Comparison of ENCODE assay signal across 1 cellular context in the genomic region with DNA sequence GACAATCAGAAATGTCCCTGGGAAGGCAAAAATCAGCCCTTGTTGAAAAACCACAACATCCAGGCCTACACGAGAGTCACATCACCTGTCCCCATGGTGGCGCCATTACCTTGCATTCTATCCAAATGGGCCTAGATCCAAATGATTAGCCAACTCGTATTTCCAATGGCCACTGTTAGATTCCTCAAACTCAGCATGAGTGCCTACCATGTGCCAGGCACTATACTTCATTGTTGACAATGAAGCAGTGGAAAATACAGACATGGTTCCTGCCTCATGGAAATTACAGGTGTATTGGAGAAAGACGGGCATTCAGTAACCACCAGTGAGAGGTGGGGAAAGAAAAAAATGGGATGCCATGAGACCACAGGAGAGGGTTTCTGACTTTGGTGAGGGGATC.
TF ChIP-seq lines count a peak whose summit lies in the region.

No MANE protein-coding gene starts in this region.

TF ChIP-seq in K562, 482 proteins besides CTCF, POLR2A, EP300 and RAD21 (continued from another document and continues in another):
- TF ChIP-seq, protein P1, sequence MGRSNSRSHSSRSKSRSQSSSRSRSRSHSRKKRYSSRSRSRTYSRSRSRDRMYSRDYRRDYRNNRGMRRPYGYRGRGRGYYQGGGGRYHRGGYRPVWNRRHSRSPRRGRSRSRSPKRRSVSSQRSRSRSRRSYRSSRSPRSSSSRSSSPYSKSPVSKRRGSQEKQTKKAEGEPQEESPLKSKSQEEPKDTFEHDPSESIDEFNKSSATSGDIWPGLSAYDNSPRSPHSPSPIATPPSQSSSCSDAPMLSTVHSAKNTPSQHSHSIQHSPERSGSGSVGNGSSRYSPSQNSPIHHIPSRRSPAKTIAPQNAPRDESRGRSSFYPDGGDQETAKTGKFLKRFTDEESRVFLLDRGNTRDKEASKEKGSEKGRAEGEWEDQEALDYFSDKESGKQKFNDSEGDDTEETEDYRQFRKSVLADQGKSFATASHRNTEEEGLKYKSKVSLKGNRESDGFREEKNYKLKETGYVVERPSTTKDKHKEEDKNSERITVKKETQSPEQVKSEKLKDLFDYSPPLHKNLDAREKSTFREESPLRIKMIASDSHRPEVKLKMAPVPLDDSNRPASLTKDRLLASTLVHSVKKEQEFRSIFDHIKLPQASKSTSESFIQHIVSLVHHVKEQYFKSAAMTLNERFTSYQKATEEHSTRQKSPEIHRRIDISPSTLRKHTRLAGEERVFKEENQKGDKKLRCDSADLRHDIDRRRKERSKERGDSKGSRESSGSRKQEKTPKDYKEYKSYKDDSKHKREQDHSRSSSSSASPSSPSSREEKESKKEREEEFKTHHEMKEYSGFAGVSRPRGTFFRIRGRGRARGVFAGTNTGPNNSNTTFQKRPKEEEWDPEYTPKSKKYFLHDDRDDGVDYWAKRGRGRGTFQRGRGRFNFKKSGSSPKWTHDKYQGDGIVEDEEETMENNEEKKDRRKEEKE (IDR thresholded peaks at IDR 0.05; ENCODE audit: borderline replicate concordance in 1 of 2, control insufficient read depth in 1 of 2, low read depth in 2 of 2, low read length in 1 of 2), result no peak
- TF ChIP-seq POU5F1 (IDR thresholded peaks at IDR 0.05; ENCODE audit: borderline replicate concordance, low read depth, low read length, partially characterized antibody) (no peak), FOXM1 (IDR thresholded peaks at IDR 0.05; ENCODE audit: low read depth) (no peak), FOXM1 (CRISPR knock-in tag; IDR thresholded peaks at IDR 0.05; ENCODE audit: low read depth) (no peak), SMAD4 (CRISPR knock-in tag; conservative IDR thresholded peaks at IDR 0.05) (no peak; the same call in 1 of the 2 replicates), XRCC3 (IDR thresholded peaks at IDR 0.05) (no peak), ZNF764 (CRISPR knock-in tag; IDR thresholded peaks at IDR 0.05; ENCODE audit: low read depth) (no peak), SIX5 (IDR thresholded peaks at IDR 0.05; ENCODE audit: borderline replicate concordance in 1 of 2, insufficient read depth in 1 of 2, low read depth in 1 of 2, low read length in 2 of 2) (no peak), FOXK2 (conservative IDR thresholded peaks at IDR 0.05 in 1 of 2, IDR thresholded peaks at IDR 0.05 in 1 of 2; ENCODE audit: low read depth in 2 of 2) (0 out of 4 replicates have a peak, but pooled peaks of 1 of the 2 experiments have one; percentile 66), MAFK (IDR thresholded peaks at IDR 0.05; ENCODE audit: low read length) (no peak), RAD51 (IDR thresholded peaks at IDR 0.05; ENCODE audit: borderline replicate concordance, low read depth) (no peak; the same call in 1 of the 2 replicates), CREB1 (IDR thresholded peaks at IDR 0.05) (no peak), CREB1 (CRISPR knock-in tag; IDR thresholded peaks at IDR 0.05) (no peak; the same call in 1 of the 2 replicates), DDX20 (tag; IDR thresholded peaks at IDR 0.05; ENCODE audit: low read depth) (no peak), TRIM24 (IDR thresholded peaks at IDR 0.05) (peak in 1 of 2 experiments; percentile 29; a peak in 1 of 4 replicates), DMBX1 (CRISPR knock-in tag; IDR thresholded peaks at IDR 0.05; ENCODE audit: borderline replicate concordance) (no peak; the same call in none of the 2 replicates), TEAD4 (IDR thresholded peaks at IDR 0.05; ENCODE audit: low read length) (0 out of 2 replicates have a peak, but pooled peaks have one; percentile 10), TEAD4 (CRISPR knock-in tag; IDR thresholded peaks at IDR 0.05; ENCODE audit: borderline replicate concordance) (no peak), CBFB (CRISPR knock-in tag; IDR thresholded peaks at IDR 0.05) (no peak), LEF1 (IDR thresholded peaks at IDR 0.05) (no peak), BRF1 (IDR thresholded peaks at IDR 0.05; ENCODE audit: borderline replicate concordance, extremely low read depth, insufficient read length) (no peak), ARID1B (IDR thresholded peaks at IDR 0.05) (0 out of 2 replicates have a peak, but pooled peaks have one; percentile 24), ZNF324 (CRISPR knock-in tag; IDR thresholded peaks at IDR 0.05) (no peak), HDAC8 (tag; IDR thresholded peaks at IDR 0.05) (no peak), EZH2 (IDR thresholded peaks at IDR 0.05; ENCODE audit: borderline replicate concordance, low read depth, low read length) (no peak), GATAD2A (IDR thresholded peaks at IDR 0.05) (no peak; the same call in 1 of the 2 replicates), NFIC (IDR thresholded peaks at IDR 0.05) (peak; percentile 85), COPS2 (conservative IDR thresholded peaks at IDR 0.05) (no peak), ZEB2 (IDR thresholded peaks at IDR 0.05) (peak; percentile 94), TFAM (CRISPR knock-in tag; conservative IDR thresholded peaks at IDR 0.05) (no peak), FOXP1 (CRISPR knock-in tag; IDR thresholded peaks at IDR 0.05) (no peak), HDAC3 (IDR thresholded peaks at IDR 0.05; ENCODE audit: borderline replicate concordance, partially characterized antibody) (no peak), RBFOX2 (IDR thresholded peaks at IDR 0.05; ENCODE audit: low read depth, low read length) (no peak), NCOA4 (IDR thresholded peaks at IDR 0.05; ENCODE audit: partially characterized antibody) (no peak), CHCHD3 (CRISPR knock-in tag; IDR thresholded peaks at IDR 0.05) (no peak), ZBTB1 (CRISPR knock-in tag; IDR thresholded peaks at IDR 0.05; ENCODE audit: borderline replicate concordance, low read depth) (no peak), ZNF140 (CRISPR knock-in tag; IDR thresholded peaks at IDR 0.05) (no peak), JUND (IDR thresholded peaks at IDR 0.05; ENCODE audit: borderline replicate concordance, low read depth, low read length) (no peak), JUND (tag; IDR thresholded peaks at IDR 0.05; ENCODE audit: borderline replicate concordance, low read depth, low read length) (peak; percentile 68; the same call in 2 of the 3 replicates), CEBPG (CRISPR knock-in tag; IDR thresholded peaks at IDR 0.05) (no peak), CEBPG (tag; conservative IDR thresholded peaks at IDR 0.05 in 1 of 2, IDR thresholded peaks at IDR 0.05 in 1 of 2) (peak in 1 of 2 experiments; percentile 45; a peak in 1 of 4 replicates), BMI1 (IDR thresholded peaks at IDR 0.05; ENCODE audit: low read length) (no peak), RNF2 (IDR thresholded peaks at IDR 0.05) (no peak), ETV5 (CRISPR knock-in tag; IDR thresholded peaks at IDR 0.05; ENCODE audit: low read depth) (no peak), TAF15 (IDR thresholded peaks at IDR 0.05; ENCODE audit: low read depth, low read length) (no peak), POLR2AphosphoS2 (IDR thresholded peaks at IDR 0.05; ENCODE audit: low read length) (no peak), ZNF239 (CRISPR knock-in tag; IDR thresholded peaks at IDR 0.05) (no peak), SMARCA4 (IDR thresholded peaks at IDR 0.05) (peak; percentile 56; the same call in 1 of the 2 replicates), JUN (IDR thresholded peaks at IDR 0.05; ENCODE audit: borderline replicate concordance, low read depth, low read length) (no peak), JUN (CRISPR knock-in tag; IDR thresholded peaks at IDR 0.05; ENCODE audit: borderline replicate concordance) (no peak), ZBTB8A (IDR thresholded peaks at IDR 0.05; ENCODE audit: partially characterized antibody) (no peak), MEIS2 (IDR thresholded peaks at IDR 0.05; ENCODE audit: partially characterized antibody) (no peak), SMAD2 (IDR thresholded peaks at IDR 0.05; ENCODE audit: low read depth, low read length) (no peak), CSDE1 (IDR thresholded peaks at IDR 0.05) (no peak), EGR1 (conservative IDR thresholded peaks at IDR 0.05) (no peak), ETV1 (tag; conservative IDR thresholded peaks at IDR 0.05; ENCODE audit: low read depth) (0 out of 2 replicates have a peak, but pooled peaks have one; percentile 24), BRD4 (IDR thresholded peaks at IDR 0.05) (no peak), ZNF668 (CRISPR knock-in tag; IDR thresholded peaks at IDR 0.05) (no peak), SRSF1 (IDR thresholded peaks at IDR 0.05; ENCODE audit: low read depth, low read length) (no peak)
- TF ChIP-seq, protein P2, sequence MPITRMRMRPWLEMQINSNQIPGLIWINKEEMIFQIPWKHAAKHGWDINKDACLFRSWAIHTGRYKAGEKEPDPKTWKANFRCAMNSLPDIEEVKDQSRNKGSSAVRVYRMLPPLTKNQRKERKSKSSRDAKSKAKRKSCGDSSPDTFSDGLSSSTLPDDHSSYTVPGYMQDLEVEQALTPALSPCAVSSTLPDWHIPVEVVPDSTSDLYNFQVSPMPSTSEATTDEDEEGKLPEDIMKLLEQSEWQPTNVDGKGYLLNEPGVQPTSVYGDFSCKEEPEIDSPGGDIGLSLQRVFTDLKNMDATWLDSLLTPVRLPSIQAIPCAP (CRISPR knock-in tag; IDR thresholded peaks at IDR 0.05; ENCODE audit: borderline replicate concordance), result no peak
- TF ChIP-seq, protein P3, sequence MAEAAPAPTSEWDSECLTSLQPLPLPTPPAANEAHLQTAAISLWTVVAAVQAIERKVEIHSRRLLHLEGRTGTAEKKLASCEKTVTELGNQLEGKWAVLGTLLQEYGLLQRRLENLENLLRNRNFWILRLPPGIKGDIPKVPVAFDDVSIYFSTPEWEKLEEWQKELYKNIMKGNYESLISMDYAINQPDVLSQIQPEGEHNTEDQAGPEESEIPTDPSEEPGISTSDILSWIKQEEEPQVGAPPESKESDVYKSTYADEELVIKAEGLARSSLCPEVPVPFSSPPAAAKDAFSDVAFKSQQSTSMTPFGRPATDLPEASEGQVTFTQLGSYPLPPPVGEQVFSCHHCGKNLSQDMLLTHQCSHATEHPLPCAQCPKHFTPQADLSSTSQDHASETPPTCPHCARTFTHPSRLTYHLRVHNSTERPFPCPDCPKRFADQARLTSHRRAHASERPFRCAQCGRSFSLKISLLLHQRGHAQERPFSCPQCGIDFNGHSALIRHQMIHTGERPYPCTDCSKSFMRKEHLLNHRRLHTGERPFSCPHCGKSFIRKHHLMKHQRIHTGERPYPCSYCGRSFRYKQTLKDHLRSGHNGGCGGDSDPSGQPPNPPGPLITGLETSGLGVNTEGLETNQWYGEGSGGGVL (CRISPR knock-in tag; IDR thresholded peaks at IDR 0.05), result no peak
- TF ChIP-seq, protein P4, sequence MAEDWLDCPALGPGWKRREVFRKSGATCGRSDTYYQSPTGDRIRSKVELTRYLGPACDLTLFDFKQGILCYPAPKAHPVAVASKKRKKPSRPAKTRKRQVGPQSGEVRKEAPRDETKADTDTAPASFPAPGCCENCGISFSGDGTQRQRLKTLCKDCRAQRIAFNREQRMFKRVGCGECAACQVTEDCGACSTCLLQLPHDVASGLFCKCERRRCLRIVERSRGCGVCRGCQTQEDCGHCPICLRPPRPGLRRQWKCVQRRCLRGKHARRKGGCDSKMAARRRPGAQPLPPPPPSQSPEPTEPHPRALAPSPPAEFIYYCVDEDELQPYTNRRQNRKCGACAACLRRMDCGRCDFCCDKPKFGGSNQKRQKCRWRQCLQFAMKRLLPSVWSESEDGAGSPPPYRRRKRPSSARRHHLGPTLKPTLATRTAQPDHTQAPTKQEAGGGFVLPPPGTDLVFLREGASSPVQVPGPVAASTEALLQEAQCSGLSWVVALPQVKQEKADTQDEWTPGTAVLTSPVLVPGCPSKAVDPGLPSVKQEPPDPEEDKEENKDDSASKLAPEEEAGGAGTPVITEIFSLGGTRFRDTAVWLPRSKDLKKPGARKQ (CRISPR knock-in tag; IDR thresholded peaks at IDR 0.05), result no peak
- TF ChIP-seq, protein P5, sequence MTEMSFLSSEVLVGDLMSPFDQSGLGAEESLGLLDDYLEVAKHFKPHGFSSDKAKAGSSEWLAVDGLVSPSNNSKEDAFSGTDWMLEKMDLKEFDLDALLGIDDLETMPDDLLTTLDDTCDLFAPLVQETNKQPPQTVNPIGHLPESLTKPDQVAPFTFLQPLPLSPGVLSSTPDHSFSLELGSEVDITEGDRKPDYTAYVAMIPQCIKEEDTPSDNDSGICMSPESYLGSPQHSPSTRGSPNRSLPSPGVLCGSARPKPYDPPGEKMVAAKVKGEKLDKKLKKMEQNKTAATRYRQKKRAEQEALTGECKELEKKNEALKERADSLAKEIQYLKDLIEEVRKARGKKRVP (CRISPR knock-in tag; IDR thresholded peaks at IDR 0.05), result no peak
- TF ChIP-seq, protein P6, sequence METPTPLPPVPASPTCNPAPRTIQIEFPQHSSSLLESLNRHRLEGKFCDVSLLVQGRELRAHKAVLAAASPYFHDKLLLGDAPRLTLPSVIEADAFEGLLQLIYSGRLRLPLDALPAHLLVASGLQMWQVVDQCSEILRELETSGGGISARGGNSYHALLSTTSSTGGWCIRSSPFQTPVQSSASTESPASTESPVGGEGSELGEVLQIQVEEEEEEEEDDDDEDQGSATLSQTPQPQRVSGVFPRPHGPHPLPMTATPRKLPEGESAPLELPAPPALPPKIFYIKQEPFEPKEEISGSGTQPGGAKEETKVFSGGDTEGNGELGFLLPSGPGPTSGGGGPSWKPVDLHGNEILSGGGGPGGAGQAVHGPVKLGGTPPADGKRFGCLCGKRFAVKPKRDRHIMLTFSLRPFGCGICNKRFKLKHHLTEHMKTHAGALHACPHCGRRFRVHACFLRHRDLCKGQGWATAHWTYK (CRISPR knock-in tag; IDR thresholded peaks at IDR 0.05), result no peak
- TF ChIP-seq, protein P7, sequence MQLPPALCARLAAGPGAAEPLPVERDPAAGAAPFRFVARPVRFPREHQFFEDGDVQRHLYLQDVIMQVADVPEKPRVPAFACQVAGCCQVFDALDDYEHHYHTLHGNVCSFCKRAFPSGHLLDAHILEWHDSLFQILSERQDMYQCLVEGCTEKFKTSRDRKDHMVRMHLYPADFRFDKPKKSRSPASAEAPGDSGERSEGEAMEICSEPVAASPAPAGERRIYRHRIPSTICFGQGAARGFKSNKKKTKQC (CRISPR knock-in tag; IDR thresholded peaks at IDR 0.05), result no peak
- TF ChIP-seq, protein P8, sequence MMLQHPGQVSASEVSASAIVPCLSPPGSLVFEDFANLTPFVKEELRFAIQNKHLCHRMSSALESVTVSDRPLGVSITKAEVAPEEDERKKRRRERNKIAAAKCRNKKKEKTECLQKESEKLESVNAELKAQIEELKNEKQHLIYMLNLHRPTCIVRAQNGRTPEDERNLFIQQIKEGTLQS (IDR thresholded peaks at IDR 0.05), result no peak
- TF ChIP-seq, protein P8 (CRISPR knock-in tag; conservative IDR thresholded peaks at IDR 0.05), result no peak
- TF ChIP-seq, protein P9, sequence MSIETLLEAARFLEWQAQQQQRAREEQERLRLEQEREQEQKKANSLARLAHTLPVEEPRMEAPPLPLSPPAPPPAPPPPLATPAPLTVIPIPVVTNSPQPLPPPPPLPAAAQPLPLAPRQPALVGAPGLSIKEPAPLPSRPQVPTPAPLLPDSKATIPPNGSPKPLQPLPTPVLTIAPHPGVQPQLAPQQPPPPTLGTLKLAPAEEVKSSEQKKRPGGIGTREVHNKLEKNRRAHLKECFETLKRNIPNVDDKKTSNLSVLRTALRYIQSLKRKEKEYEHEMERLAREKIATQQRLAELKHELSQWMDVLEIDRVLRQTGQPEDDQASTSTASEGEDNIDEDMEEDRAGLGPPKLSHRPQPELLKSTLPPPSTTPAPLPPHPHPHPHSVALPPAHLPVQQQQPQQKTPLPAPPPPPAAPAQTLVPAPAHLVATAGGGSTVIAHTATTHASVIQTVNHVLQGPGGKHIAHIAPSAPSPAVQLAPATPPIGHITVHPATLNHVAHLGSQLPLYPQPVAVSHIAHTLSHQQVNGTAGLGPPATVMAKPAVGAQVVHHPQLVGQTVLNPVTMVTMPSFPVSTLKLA (conservative IDR thresholded peaks at IDR 0.05), result peak; percentile 26 to 40; a peak in 2 of 4 replicates
